Comparison of ENCODE assay signal across 23 cellular contexts in genomic region chr2:221397179-221397578, GRCh38.
DNase-seq lines count a peak whose midpoint lies in the region; ATAC-seq and TF ChIP-seq lines count a peak whose summit lies in the region.
"Had no signal": no experiment of that assay in that cellular context is flagged by ENCODE, and none has a peak within 500 bp of the region (broad histone marks: within the 10 kb centered on the region; RNA-seq: fewer than 3 reads in every experiment).

No MANE protein-coding gene starts in this region.

- POLR2A ChIA-PET in IMR-90 (lab: Charles Lee; ENCODE audit: unreplicated experiment), result no interaction called here

- H2AK9ac ChIP-seq in IMR-90 (replicated peaks; ENCODE audit: low read depth, low read length, poor library complexity), result no peak overlapping the region

- H3K27ac ChIP-seq in IMR-90 (ENCODE audit: insufficient read depth, low read length) (no peak overlapping the region), foreskin keratinocyte (no peak overlapping the region)

- H2AFZ ChIP-seq in IMR-90 (replicated peaks; ENCODE audit: low read length, poor library complexity), result no peak overlapping the region

- H3K18ac ChIP-seq in IMR-90 (ENCODE audit: low read depth, low read length), result no peak overlapping the region

- H3K4me1 ChIP-seq in IMR-90 (ENCODE audit: control insufficient read depth, insufficient read depth, low read length), result no peaks in the 10 kb centered on the region
- H3K4me1 ChIP-seq in foreskin keratinocyte, result no peaks in the 10 kb centered on the region

- H2BK5ac ChIP-seq in IMR-90 (ENCODE audit: low read depth, low read length, poor library complexity, severe bottlenecking), result no peak overlapping the region

- no peak overlapping the region for H2BK15ac ChIP-seq in IMR-90 (ENCODE audit: low read depth, low read length)

- no peak overlapping the region for H3K23ac ChIP-seq in IMR-90 (ENCODE audit: low read depth, low read length)

- CTCF ChIA-PET in IMR-90 (lab: Yijun Ruan, JAX), result no interaction called here

- no peak overlapping the region for H4K91ac ChIP-seq in IMR-90 (ENCODE audit: insufficient read depth, low read depth, low read length)

- H2BK120ac ChIP-seq in IMR-90 (ENCODE audit: low read depth, low read length), result no peak overlapping the region

- no peaks in the 10 kb centered on the region for H3K79me1 ChIP-seq in IMR-90 (ENCODE audit: low read depth in 1 of 2, low read length in 2 of 2)

- no TSS peak for BruUV-seq in IMR-90 (replicated peaks; lab: Mats Ljungman, UMichigan)

- H4K5ac ChIP-seq in IMR-90 (ENCODE audit: low read depth, low read length), result no peak overlapping the region

- no peak overlapping the region for H3K56ac ChIP-seq in IMR-90 (ENCODE audit: extremely low read depth, insufficient read depth, low read length)

- no peak for TF ChIP-seq RAD21 in IMR-90 (IDR thresholded peaks at IDR 0.05; ENCODE audit: low read length)

- no peaks in the 10 kb centered on the region for H3K36me3 ChIP-seq in IMR-90 (ENCODE audit: control insufficient read depth, insufficient read depth, low read length)

- H3K9me3 ChIP-seq in IMR-90 (ENCODE audit: control insufficient read depth, insufficient read depth, low read length), result peaks cover 3% of the 10 kb centered on the region; the same call in 1 of the 2 replicates

- H2AK5ac ChIP-seq in IMR-90 (ENCODE audit: low read depth, low read length), result no peak overlapping the region

- no peak overlapping the region for H3K4me2 ChIP-seq in IMR-90 (ENCODE audit: low read depth, low read length)

- TF ChIP-seq POLR2A in IMR-90 (IDR thresholded peaks at IDR 0.05; ENCODE audit: low read depth, low read length) (no peak), erythroblast (IDR thresholded peaks at IDR 0.05; ENCODE audit: low read length) (no peak)

- no peak for ATAC-seq in IMR-90 (ENCODE audit: low read depth)
- peak; percentile 42 for ATAC-seq in foreskin keratinocyte
- no peak for ATAC-seq in HG02885 (IDR thresholded peaks at IDR 0.05; ENCODE audit: poor library complexity, unreplicated experiment)
- ATAC-seq: activated CD8-positive, alpha-beta memory T cell treated with anti-CD3 and anti-CD28 coated beads, Interleukin-2, amount 10 ng/mL, durations not matched to agents 7 days and 5 days; activated T-helper 17 cell treated with anti-CD3 and anti-CD28 coated beads, Interleukin-2, amount 50 U/mL, for 72 hours; stimulated activated effector memory CD8-positive, alpha-beta T cell treated with anti-CD3 and anti-CD28 coated beads, Interleukin-12 subunit alpha, Interleukin-12 subunit beta, amount 100 ng/mL, for 72 hours; T-helper 17 cell had no signal

- DNase-seq in DMS153 (lab: John Stamatoyannopoulos, UW) (peak; percentile 29), IMR-90 (peak; percentile 7), RPMI7951 (ENCODE audit: low read depth) (peak; percentile 15), foreskin keratinocyte (peak; percentile 31 to 50), erythroblast (lab: John Stamatoyannopoulos, UW) (no peak), iPS-NIHi7 (ENCODE audit: extremely low spot score) (no peak)
- DNase-seq: activated CD4-positive, alpha-beta T cell treated with anti-CD3 and anti-CD28 coated beads for 48 hours; activated CD8-positive, alpha-beta memory T cell treated with anti-CD3 and anti-CD28 coated beads, Interleukin-2, amount 10 ng/mL, durations not matched to agents 7 days and 5 days; DMS79; effector CD8-positive, alpha-beta T cell; HFFc6; mesenchymal stem cell; naive B cell; NCI-H1092 treated with DMSO at 0.1 percent for 48 hours; NCI-H2081 treated with DMSO at 0.1 percent for 48 hours; NCI-H774; nucleus accumbens; small intestine; stimulated activated CD4-positive, alpha-beta T cell treated with anti-CD3 and anti-CD28 coated beads, Interleukin-2, amount 100 ng/mL, for 24 hours; T-helper 17 cell had no signal

- H3K9me1 ChIP-seq in IMR-90 (ENCODE audit: insufficient read depth, low read length), result no peaks in the 10 kb centered on the region

- H2BK20ac ChIP-seq in IMR-90 (ENCODE audit: low read depth, low read length), result no peak overlapping the region

- TF ChIP-seq CTCF in IMR-90 (conservative IDR thresholded peaks at IDR 0.05; ENCODE audit: low read depth, low read length), result no peak
- TF ChIP-seq CTCF in foreskin keratinocyte (conservative IDR thresholded peaks at IDR 0.05), result no peak

- no peak overlapping the region for H3K14ac ChIP-seq in IMR-90 (replicated peaks; ENCODE audit: low read depth, low read length)

- in situ Hi-C loops in IMR-90 (cut with MboI; ENCODE audit: low sequenced_read_pairs), result no loop called here

- intact Hi-C loops in IMR-90 (cut with micrococcal nuclease), result no loop called here

- H4K20me1 ChIP-seq in IMR-90 (ENCODE audit: insufficient read depth, low read length), result no peaks in the 10 kb centered on the region

- dilution Hi-C loops in IMR-90 (cut with HindIII; ENCODE audit: low sequenced_read_pairs, unreplicated experiment), result no loop called here

- H3K4me3 ChIP-seq in IMR-90 (ENCODE audit: insufficient read depth, low read depth, low read length), result no peak overlapping the region

- H4K8ac ChIP-seq in IMR-90 (ENCODE audit: low read depth in 2 of 2, low read length in 2 of 2), result no peak overlapping the region

- no peak overlapping the region for H3K9ac ChIP-seq in IMR-90 (ENCODE audit: low read depth, low read length)

- H3K27me3 ChIP-seq in IMR-90 (ENCODE audit: control insufficient read depth, insufficient read depth, low read length) (no peaks in the 10 kb centered on the region), foreskin keratinocyte (peaks cover 4% of the 10 kb centered on the region)

- no peak overlapping the region for H3K4ac ChIP-seq in IMR-90 (ENCODE audit: low read depth, low read length)

TF ChIP-seq in IMR-90, 13 proteins besides CTCF, POLR2A, EP300 and RAD21:
- TF ChIP-seq NFE2L2 (IDR thresholded peaks at IDR 0.05; ENCODE audit: low read depth, low read length) (no peak), MXI1 (IDR thresholded peaks at IDR 0.05; ENCODE audit: borderline replicate concordance, low read depth, low read length) (no peak), SMC3 (IDR thresholded peaks at IDR 0.05; ENCODE audit: low read depth, low read length) (no peak), USF2 (IDR thresholded peaks at IDR 0.05; ENCODE audit: low read depth, low read length) (no peak)

Comparison
In these comparisons a context has a peak if more than half of its experiments do, and no peak if none do; other contexts are left out.
1. DNase-seq: peak in DMS153 (single experiment), IMR-90 (single experiment), RPMI7951 (single experiment) and foreskin keratinocyte (2 of 2); none in erythroblast (0 of 2) and iPS-NIHi7 (single experiment).